In genomic region chr11:69240332-69241074, GRCh38 we compare ENCODE assay signal across 1 cellular context.
TF ChIP-seq lines count a peak whose summit lies in the region.

No MANE protein-coding gene starts in this region.

TF ChIP-seq in H1, 55 proteins besides CTCF, POLR2A, EP300 and RAD21 (continued from another document):
- no peak for TF ChIP-seq E2F6 (IDR thresholded peaks at IDR 0.05)
- TF ChIP-seq MAX (IDR thresholded peaks at IDR 0.05), result no peak
- no peak for TF ChIP-seq SRF (IDR thresholded peaks at IDR 0.05; ENCODE audit: low read depth, low read length)
- TF ChIP-seq RFX5 (IDR thresholded peaks at IDR 0.05; ENCODE audit: borderline replicate concordance, low read depth, low read length), result no peak
- TF ChIP-seq EGR1 (IDR thresholded peaks at IDR 0.05; ENCODE audit: borderline replicate concordance, low read depth, low read length), result no peak
- no peak for TF ChIP-seq CHD7 (IDR thresholded peaks at IDR 0.05; ENCODE audit: insufficient replicate concordance, low read length)
- TF ChIP-seq TAF1 (IDR thresholded peaks at IDR 0.05; ENCODE audit: low read depth, low read length), result no peak
- no peak for TF ChIP-seq RBBP5 (IDR thresholded peaks at IDR 0.05; ENCODE audit: borderline replicate concordance, low read depth, low read length)
- TF ChIP-seq NRF1 (IDR thresholded peaks at IDR 0.05; ENCODE audit: low read depth, low read length), result no peak
- TF ChIP-seq CBX8 (IDR thresholded peaks at IDR 0.05; ENCODE audit: borderline replicate concordance, low read depth, low read length), result no peak
- TF ChIP-seq BCL11A (IDR thresholded peaks at IDR 0.05; ENCODE audit: low read depth in 2 of 2, low read length in 2 of 2), result no peak
